ENCODE assay signal across 23 cellular contexts in the genomic region with DNA sequence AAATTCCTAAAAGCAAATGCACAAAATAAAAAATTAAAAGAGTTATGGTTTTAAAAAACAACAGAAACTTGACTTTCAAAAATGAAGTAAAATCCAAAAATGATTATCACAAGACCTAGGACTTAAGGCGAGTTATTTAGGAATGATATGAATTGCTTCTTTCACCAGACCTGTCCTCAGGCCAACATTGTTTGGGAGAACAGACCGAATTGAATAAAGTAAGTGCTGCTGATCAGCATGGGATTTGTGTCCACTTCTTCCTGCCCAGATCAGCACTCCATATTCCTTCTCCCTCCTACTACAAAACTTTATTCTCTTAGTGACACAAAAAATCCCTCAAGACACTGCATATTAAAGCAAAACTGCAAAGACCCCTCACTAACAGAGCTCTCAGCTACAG. TPM values are rescaled to one million over a fixed set of nuclear protein-coding genes. Genes with fewer than 3 reads are reported as not detected.
DNase-seq lines count a peak whose midpoint lies in the region; ATAC-seq, FAIRE-seq and TF ChIP-seq lines count a peak whose summit lies in the region.
"Had no signal": no experiment of that assay in that cellular context is flagged by ENCODE, and none has a peak within 500 bp of the region (broad histone marks: within the 10 kb centered on the region; RNA-seq: fewer than 3 reads in every experiment).

No MANE protein-coding gene starts in this region.

- H3K9me3 Mint-ChIP-seq in stimulated activated memory B cell treated with anti-CD40 and anti-IgM and Interleukin-4, amounts not matched to agents 10 μg/mL and 1 μg/mL and 100 μg/mL, for 72 hours, result no peaks in the 10 kb centered on the region
- H3K9me3 Mint-ChIP-seq in activated CD4-positive, alpha-beta memory T cell treated with anti-CD3 and anti-CD28 coated beads for 36 hours, result no peaks in the 10 kb centered on the region
- H3K9me3 Mint-ChIP-seq: CD4-positive, CD25-positive, alpha-beta regulatory T cell; CD8-positive, alpha-beta T cell had no signal

- DNase-seq in COLO829 (ENCODE audit: low spot score) (peak; percentile 47), foreskin melanocyte (peak; percentile 94), esophagus muscularis mucosa (ENCODE audit: extremely low spot score) (no peak), HAP-1 (ENCODE audit: low spot score in 2 of 2) (no peak)
- no peak for DNase-seq in activated CD4-positive, alpha-beta memory T cell treated with anti-CD3 and anti-CD28 coated beads for 36 hours
- DNase-seq: 8988T; CD4-positive, CD25-positive, alpha-beta regulatory T cell; CD8-positive, alpha-beta T cell; DMS 273 treated with DMSO at 0.1 percent for 48 hours; DMS79; EL; GDM1; GM23248; H7 had no signal

- CTCF ChIA-PET in activated CD4-positive, alpha-beta memory T cell treated with anti-CD3 and anti-CD28 coated beads for 36 hours (lab: Charles Lee), result no interaction called here

- peaks cover 50% of the 10 kb centered on the region for H3K36me3 Mint-ChIP-seq in stimulated activated memory B cell treated with anti-CD40 and anti-IgM and Interleukin-4, amounts not matched to agents 10 μg/mL and 1 μg/mL and 100 μg/mL, for 72 hours
- peaks cover 23% of the 10 kb centered on the region for H3K36me3 Mint-ChIP-seq in activated CD4-positive, alpha-beta memory T cell treated with anti-CD3 and anti-CD28 coated beads for 36 hours

- peaks cover 15 to 26% (median 17%) of the 10 kb centered on the region in 4 donors for H3K4me1 ChIP-seq in esophagus muscularis mucosa
- H3K4me1 ChIP-seq in HAP-1, result peaks cover 3% of the 10 kb centered on the region

- no peak for TF ChIP-seq POLR2A in esophagus muscularis mucosa (IDR thresholded peaks at IDR 0.05; ENCODE audit: low read depth)

- intact Hi-C loops in activated CD4-positive, alpha-beta memory T cell treated with anti-CD3 and anti-CD28 coated beads for 36 hours (cut with micrococcal nuclease), result no loop called here
- intact Hi-C loops in esophagus muscularis mucosa (cut with DNase I), result no loop called here

- ATAC-seq in stimulated activated memory B cell treated with anti-CD40 and anti-IgM and Interleukin-4, amounts not matched to agents 10 μg/mL and 1 μg/mL and 100 μg/mL, for 72 hours, result no peak
- ATAC-seq: CD8-positive, alpha-beta T cell; GM12878; HCT116 had no signal

- H3K4me3 Mint-ChIP-seq in stimulated activated memory B cell treated with anti-CD40 and anti-IgM and Interleukin-4, amounts not matched to agents 10 μg/mL and 1 μg/mL and 100 μg/mL, for 72 hours, result no peak overlapping the region
- H3K4me3 Mint-ChIP-seq in activated CD4-positive, alpha-beta memory T cell treated with anti-CD3 and anti-CD28 coated beads for 36 hours, result no peak overlapping the region
- H3K4me3 Mint-ChIP-seq: CD4-positive, CD25-positive, alpha-beta regulatory T cell; CD8-positive, alpha-beta T cell had no signal

- H3K4me3 ChIP-seq in esophagus muscularis mucosa (no peak overlapping the region), HAP-1 (no peak overlapping the region)
- H3K4me3 ChIP-seq: BLaER1, GM12878, GM23248 had no signal

- peaks cover 44% of the 10 kb centered on the region for H3K4me1 Mint-ChIP-seq in stimulated activated memory B cell treated with anti-CD40 and anti-IgM and Interleukin-4, amounts not matched to agents 10 μg/mL and 1 μg/mL and 100 μg/mL, for 72 hours
- H3K4me1 Mint-ChIP-seq in activated CD4-positive, alpha-beta memory T cell treated with anti-CD3 and anti-CD28 coated beads for 36 hours (ENCODE audit: low read depth), result no peaks in the 10 kb centered on the region

- POLR2A ChIA-PET in activated CD4-positive, alpha-beta memory T cell treated with anti-CD3 and anti-CD28 coated beads for 36 hours (lab: Charles Lee), result no interaction called here

- H3K27me3 Mint-ChIP-seq in stimulated activated memory B cell treated with anti-CD40 and anti-IgM and Interleukin-4, amounts not matched to agents 10 μg/mL and 1 μg/mL and 100 μg/mL, for 72 hours, result no peaks in the 10 kb centered on the region
- no peaks in the 10 kb centered on the region for H3K27me3 Mint-ChIP-seq in activated CD4-positive, alpha-beta memory T cell treated with anti-CD3 and anti-CD28 coated beads for 36 hours
- H3K27me3 Mint-ChIP-seq: CD4-positive, CD25-positive, alpha-beta regulatory T cell had no signal

- H3K9me3 ChIP-seq in esophagus muscularis mucosa (no peaks in the 10 kb centered on the region), HAP-1 (no peaks in the 10 kb centered on the region)
- H3K9me3 ChIP-seq: BLaER1 had no signal

- in situ Hi-C loops in HAP-1 (cut with MboI; ENCODE audit: low sequenced_read_pairs), result no loop called here

- peak; percentile 6 for FAIRE-seq in A204.1 (lab: Jason Lieb, UNC)
- FAIRE-seq: D721Med, GM12878, GM19239, H1 had no signal

- H3K36me3 ChIP-seq in esophagus muscularis mucosa (peaks cover 3 to 40% (median 25%) of the 10 kb centered on the region in 4 donors), HAP-1 (replicated peaks) (no peaks in the 10 kb centered on the region)

- H3K27ac ChIP-seq in esophagus muscularis mucosa (replicated peaks in 1 of 4), result no peak overlapping the region
- H3K27ac ChIP-seq: BLaER1, C4-2B, GM23248 had no signal

- no peaks in the 10 kb centered on the region for H3K27me3 ChIP-seq in esophagus muscularis mucosa
- H3K27me3 ChIP-seq in HAP-1 (ENCODE audit: low read depth), result no peaks in the 10 kb centered on the region
- H3K27me3 ChIP-seq: BLaER1 had no signal

- TF ChIP-seq EP300 in esophagus muscularis mucosa (IDR thresholded peaks at IDR 0.05), result no peak

- H3K27ac Mint-ChIP-seq in stimulated activated memory B cell treated with anti-CD40 and anti-IgM and Interleukin-4, amounts not matched to agents 10 μg/mL and 1 μg/mL and 100 μg/mL, for 72 hours, result peak overlapping the region; percentile 40
- H3K27ac Mint-ChIP-seq in activated CD4-positive, alpha-beta memory T cell treated with anti-CD3 and anti-CD28 coated beads for 36 hours, result no peak overlapping the region
- H3K27ac Mint-ChIP-seq: CD4-positive, CD25-positive, alpha-beta regulatory T cell; CD8-positive, alpha-beta T cell had no signal

- 52% methylated on average over 2 of the region's 2 CpGs for WGBS in esophagus muscularis mucosa

- no peak for TF ChIP-seq CTCF in esophagus muscularis mucosa (IDR thresholded peaks at IDR 0.05)

RNA-seq across cellular contexts. Expression of gene WDFY1, which starts 39.1 kb away (rescaled TPM):
- 10 to 100 TPM; 48.7 to 50.1 TPM for total RNA-seq in activated CD4-positive, alpha-beta memory T cell treated with anti-CD3 and anti-CD28 coated beads for 36 hours
- total RNA-seq in esophagus muscularis mucosa, result 10 to 100 TPM; 19.4 to 29.2 (median 24.7) TPM

RNA-seq across cellular contexts. Expression of gene MRPL44, which starts 51.3 kb away (rescaled TPM):
- total RNA-seq in activated CD4-positive, alpha-beta memory T cell treated with anti-CD3 and anti-CD28 coated beads for 36 hours, result 10 to 100 TPM; 39.4 to 41.6 TPM
- 10 to 100 TPM; 18.3 to 24.7 (median 19.6) TPM for total RNA-seq in esophagus muscularis mucosa

Comparison
In these comparisons a context has a peak if more than half of its experiments do, and no peak if none do; other contexts are left out.
1. DNase-seq: peak in COLO829 (single experiment) and foreskin melanocyte (single experiment); none in activated CD4-positive, alpha-beta memory T cell treated with anti-CD3 and anti-CD28 coated beads for 36 hours (single experiment), esophagus muscularis mucosa (single experiment) and HAP-1 (0 of 2).